In genomic region chr10:30436688-30437038, GRCh38 we compare ENCODE assay signal across 8 cellular contexts. TPM values are rescaled to one million over a fixed set of nuclear protein-coding genes. Genes with fewer than 3 reads are reported as not detected.
DNase-seq lines count a peak whose midpoint lies in the region; ATAC-seq and TF ChIP-seq lines count a peak whose summit lies in the region.

No MANE protein-coding gene starts in this region.

- H4K20me1 ChIP-seq in mammary epithelial cell (ENCODE audit: insufficient read depth, low read length) = no peaks in the 10 kb centered on the region

- H3K9ac ChIP-seq in mammary epithelial cell (ENCODE audit: insufficient read depth, low read length) = no peak overlapping the region

- H3K4me3 ChIP-seq in mammary epithelial cell (replicated peaks in 1 of 3; ENCODE audit: insufficient read depth in 1 of 3, low read depth in 2 of 3, low read length in 3 of 3) (no peak overlapping the region), astrocyte of the cerebellum (ENCODE audit: low read depth, low read length) (peak overlapping the region; percentile 86)

- peaks cover 23% of the 10 kb centered on the region for H3K4me1 Mint-ChIP-seq in MCF 10A (ENCODE audit: insufficient read depth, unreplicated experiment)
- peaks cover 53% of the 10 kb centered on the region for H3K4me1 Mint-ChIP-seq in memory B cell
- H3K4me1 Mint-ChIP-seq in type B pancreatic cell (ENCODE audit: unreplicated experiment) = peaks cover 41% of the 10 kb centered on the region

- H2AFZ ChIP-seq in mammary epithelial cell (ENCODE audit: low read depth, low read length) = no peak overlapping the region

- no peak overlapping the region for H3K4me2 ChIP-seq in mammary epithelial cell (ENCODE audit: insufficient read depth, low read depth, low read length)

- BruUV-seq in MCF 10A (replicated peaks; lab: Mats Ljungman, UMichigan) = no TSS peak
- BruUV-seq in mammary epithelial cell (replicated peaks; lab: Mats Ljungman, UMichigan) = no TSS peak

- DNase-seq in MCF 10A (ENCODE audit: unreplicated experiment) (no peak), mammary epithelial cell (no peak), astrocyte of the cerebellum (ENCODE audit: low read depth) (no peak), memory B cell (ENCODE audit: low spot score in 2 of 2) (no peak), type B pancreatic cell (ENCODE audit: extremely low spot score, unreplicated experiment) (no peak), NCI-H2171 (lab: John Stamatoyannopoulos, UW) (no peak)

- in situ Hi-C loops in mammary epithelial cell (cut with MboI; ENCODE audit: low sequenced_read_pairs in 2 of 2) (no loop called here), astrocyte of the cerebellum (cut with HindIII; ENCODE audit: low sequenced_read_pairs) (no loop called here)

- H3K9me3 Mint-ChIP-seq in MCF 10A (ENCODE audit: unreplicated experiment) (no peaks in the 10 kb centered on the region), memory B cell (no peaks in the 10 kb centered on the region), type B pancreatic cell (no peaks in the 10 kb centered on the region)

- dilution Hi-C loops in mammary epithelial cell (cut with HindIII; ENCODE audit: low sequenced_read_pairs) = no loop called here

- TF ChIP-seq CTCF in MCF 10A (IDR thresholded peaks at IDR 0.05; ENCODE audit: unreplicated experiment) = no peak
- TF ChIP-seq CTCF in mammary epithelial cell (conservative IDR thresholded peaks at IDR 0.05 in 1 of 2, IDR thresholded peaks at IDR 0.05 in 1 of 2; ENCODE audit: extremely low read depth in 1 of 2, insufficient read depth in 1 of 2, low read depth in 1 of 2, low read length in 2 of 2) = no peak
- TF ChIP-seq CTCF in astrocyte of the cerebellum (IDR thresholded peaks at IDR 0.05; ENCODE audit: low read depth, low read length, missing control alignments) = no peak
- TF ChIP-seq CTCF in type B pancreatic cell (conservative IDR thresholded peaks at IDR 0.05) = no peak

- H3K36me3 ChIP-seq in mammary epithelial cell (ENCODE audit: insufficient read depth, low read length) = no peaks in the 10 kb centered on the region

- CTCF ChIA-PET in MCF 10A (lab: Yijun Ruan, JAX) (interaction anchor here (0.6 kb wide), 1 partner anchor 36 kb away, joined by 3 read pairs; no protein-coding TSS in a partner anchor), mammary epithelial cell (lab: Charles Lee; ENCODE audit: low non-redundant PET) (no interaction called here)

- peaks cover 53% of the 10 kb centered on the region for H3K36me3 Mint-ChIP-seq in MCF 10A (ENCODE audit: insufficient read depth, unreplicated experiment)
- peaks cover 19% of the 10 kb centered on the region for H3K36me3 Mint-ChIP-seq in memory B cell
- H3K36me3 Mint-ChIP-seq in type B pancreatic cell = peaks cover 10% of the 10 kb centered on the region

- peaks cover 20% of the 10 kb centered on the region for H3K4me1 ChIP-seq in mammary epithelial cell (ENCODE audit: insufficient read depth, low read length)

- H3K4me3 Mint-ChIP-seq in MCF 10A (ENCODE audit: unreplicated experiment) (peak overlapping the region; percentile 82), memory B cell (peak overlapping the region; percentile 85), type B pancreatic cell (peak overlapping the region; percentile 93)

- no peaks in the 10 kb centered on the region for H3K27me3 ChIP-seq in mammary epithelial cell (ENCODE audit: insufficient read depth, low read length)

- WGBS in mammary epithelial cell (ENCODE audit: low coverage, missing lambda C conversion rate) = 88% methylated on average over 3 of the region's 3 CpGs

- no peak for ATAC-seq in memory B cell (ENCODE audit: low read depth)
- ATAC-seq in HG03039 (IDR thresholded peaks at IDR 0.05; ENCODE audit: unreplicated experiment) = no peak
- ATAC-seq in GM21447 (IDR thresholded peaks at IDR 0.05; ENCODE audit: unreplicated experiment) = no peak

- no peaks in the 10 kb centered on the region for H3K9me3 ChIP-seq in mammary epithelial cell (replicated peaks; ENCODE audit: insufficient read depth, low read length)

- no peaks in the 10 kb centered on the region for H3K79me2 ChIP-seq in mammary epithelial cell (ENCODE audit: insufficient read depth, low read length)

- H3K27me3 Mint-ChIP-seq in MCF 10A (ENCODE audit: insufficient read depth, unreplicated experiment) (no peaks in the 10 kb centered on the region), memory B cell (no peaks in the 10 kb centered on the region), type B pancreatic cell (peaks cover 4% of the 10 kb centered on the region)

- POLR2A ChIA-PET in MCF 10A (lab: Yijun Ruan, JAX) = interaction anchor here (0.6 to 9.2 kb wide), 3 partner anchors 9 to 118 kb away, joined by 3 to 95 read pairs (median 3); no protein-coding TSS in a partner anchor

- no peak overlapping the region for H3K27ac ChIP-seq in mammary epithelial cell (ENCODE audit: insufficient read depth, low read depth, low read length)

- intact Hi-C loops in MCF 10A (cut with micrococcal nuclease) = no loop called here
- intact Hi-C loops in mammary epithelial cell (cut with micrococcal nuclease) = no loop called here

- H3K27ac Mint-ChIP-seq in MCF 10A (ENCODE audit: low read depth, unreplicated experiment) (no peak overlapping the region), memory B cell (peak overlapping the region; percentile 99), type B pancreatic cell (peak overlapping the region; percentile 89)

RNA-seq across cellular contexts. Expression of gene MAP3K8, which starts 2.7 kb away (rescaled TPM):
- total RNA-seq in MCF 10A (2022) (1.5 and 2.2 TPM in 2 replicates), mammary epithelial cell (1 to 10 TPM; 1.2 to 3.8 TPM), type B pancreatic cell (ENCODE audit: low replicate concordance) (22.6 and 37.3 TPM in 2 replicates)
- 0.90 TPM for polyA plus RNA-seq in mammary epithelial cell
- not detected for polyA minus RNA-seq in mammary epithelial cell
